Comparison of ENCODE assay signal across 34 cellular contexts in genomic region chr1:143694085-143694484, GRCh38.
"Had no signal": no experiment of that assay in that cellular context is flagged by ENCODE, and none has a peak within 500 bp of the region (broad histone marks: within the 10 kb centered on the region; RNA-seq: fewer than 3 reads in every experiment).

No MANE protein-coding gene starts in this region.

- H3K27ac ChIP-seq: adrenal gland, body of pancreas, brain microvascular endothelial cell, breast epithelium, cardiac muscle cell, VCaP had no signal

- H3K4me3 ChIP-seq: adrenal gland, body of pancreas, breast epithelium, cardiac muscle cell had no signal

- H3K4me1 ChIP-seq: adrenal gland, body of pancreas, breast epithelium had no signal

- H3K9me3 ChIP-seq: adrenal gland, body of pancreas, breast epithelium had no signal

- H3K36me3 ChIP-seq: adrenal gland, brain microvascular endothelial cell, breast epithelium, cardiac muscle cell had no signal

- DNase-seq: activated B cell treated with CpG ODN at 0.5 μM for 24 hours; activated CD4-positive, alpha-beta memory T cell treated with anti-CD3 and anti-CD28 coated beads for 36 hours; activated CD4-positive, alpha-beta T cell treated with anti-CD3 and anti-CD28 coated beads for 4 hours; activated CD4-positive, alpha-beta T cell treated with anti-CD3 and anti-CD28 coated beads, Interleukin-2, amount 10 ng/mL, durations not matched to agents 24 days and 14 days; activated CD4-positive, alpha-beta T cell treated with anti-CD3 and anti-CD28 coated beads, Interleukin-2, amount 50 U/mL, for 1 hour; activated CD4-positive, alpha-beta T cell treated with anti-CD3 and anti-CD28 coated beads, Interleukin-2, amount 50 U/mL, for 4 hours; activated CD4-positive, CD25-positive, alpha-beta regulatory T cell treated with anti-CD3 and anti-CD28 coated beads, Interleukin-2, amount 50 U/mL, for 72 hours; activated CD8-positive, alpha-beta memory T cell treated with anti-CD3 and anti-CD28 coated beads, Interleukin-2, amount 50 U/mL, for 48 hours; activated CD8-positive, alpha-beta T cell treated with anti-CD3 and anti-CD28 coated beads for 36 hours; activated effector memory CD4-positive, alpha-beta T cell treated with Interleukin-2 at 50 U/mL for 16 hours; activated gamma-delta T cell; activated naive CD4-positive, alpha-beta T cell; activated naive CD4-positive, alpha-beta T cell treated with anti-CD3 and anti-CD28 coated beads for 36 hours; activated naive CD4-positive, alpha-beta T cell treated with anti-CD3 and anti-CD28 coated beads, Interleukin-2, amount 50 U/mL, for 16 hours; activated naive CD8-positive, alpha-beta T cell treated with anti-CD3 and anti-CD28 coated beads for 36 hours; activated T-cell treated with anti-CD3 and anti-CD28 coated beads, Interleukin-2, amount 50 U/mL, for 24 hours; activated T-cell treated with anti-CD3 and anti-CD28 coated beads, Interleukin-2, amount 50 U/mL, for 48 hours; adrenal gland; amniotic stem cell; aorta; body of pancreas; brain microvascular endothelial cell; caudate nucleus; cerebellar nuclear complex; SW 1271; T-helper 1 cell; T-helper 2 cell; T-helper 9 cell had no signal

- ATAC-seq: activated CD8-positive, alpha-beta T cell treated with anti-CD3 and anti-CD28 coated beads for 36 hours; activated naive CD4-positive, alpha-beta T cell treated with anti-CD3 and anti-CD28 coated beads, Interleukin-2, amount 50 U/mL, for 72 hours; body of pancreas had no signal

- H3K27me3 ChIP-seq: adrenal gland, brain microvascular endothelial cell had no signal

- FAIRE-seq: astrocyte, TTC549 had no signal
